Comparison of ENCODE assay signal across 18 cellular contexts in genomic region chr11:45468265-45468856, GRCh38.
DNase-seq lines count a peak whose midpoint lies in the region; ATAC-seq, FAIRE-seq and TF ChIP-seq lines count a peak whose summit lies in the region.
"Had no signal": no experiment of that assay in that cellular context is flagged by ENCODE, and none has a peak within 500 bp of the region (broad histone marks: within the 10 kb centered on the region; RNA-seq: fewer than 3 reads in every experiment).

No MANE protein-coding gene starts in this region.

- no peak for TF ChIP-seq EP300 in suprapubic skin (IDR thresholded peaks at IDR 0.05)

- H3K27ac Mint-ChIP-seq in stimulated activated effector memory CD8-positive, alpha-beta T cell treated with anti-CD3 and anti-CD28 coated beads, Interleukin-12 subunit alpha, Interleukin-12 subunit beta, amount 100 ng/mL, for 72 hours: no peak overlapping the region
- H3K27ac Mint-ChIP-seq: activated naive CD4-positive, alpha-beta T cell treated with anti-CD3 and anti-CD28 coated beads for 36 hours had no signal

- intact Hi-C loops in kidney (cut with DNase I): no loop called here

- TF ChIP-seq POLR2A in suprapubic skin (IDR thresholded peaks at IDR 0.05): no peak

- no peak overlapping the region for H3K9ac ChIP-seq in kidney (ENCODE audit: low read length in 2 of 2)
- no peak overlapping the region for H3K9ac ChIP-seq in smooth muscle cell (ENCODE audit: low read depth)
- H3K9ac ChIP-seq: BLaER1 had no signal

- FAIRE-seq in kidney (lab: Jason Lieb, UNC): no peak

- peak overlapping the region; percentile 59 for H2AFZ ChIP-seq in smooth muscle cell (ENCODE audit: low read depth)

- H3K27me3 ChIP-seq in smooth muscle cell (ENCODE audit: low read depth): peaks cover 3% of the 10 kb centered on the region
- no peaks in the 10 kb centered on the region for H3K27me3 ChIP-seq in suprapubic skin
- H3K27me3 ChIP-seq: BLaER1 had no signal

- H3K4me1 ChIP-seq in HEK293 (ENCODE audit: control insufficient read depth, insufficient read depth, low read length) (no peaks in the 10 kb centered on the region), kidney (ENCODE audit: control insufficient read depth in 1 of 2, insufficient read depth in 1 of 2, low read depth in 1 of 2, low read length in 2 of 2) (no peaks in the 10 kb centered on the region), smooth muscle cell (ENCODE audit: low read depth) (no peaks in the 10 kb centered on the region), suprapubic skin (no peaks in the 10 kb centered on the region)
- H3K4me1 ChIP-seq: BLaER1 had no signal

- H3K4me2 ChIP-seq in smooth muscle cell: peak overlapping the region; percentile 47
- H3K4me2 ChIP-seq: BLaER1 had no signal

- no peak overlapping the region for H3K27ac ChIP-seq in HEK293 (ENCODE audit: extremely low read depth, low read depth, low read length)
- H3K27ac ChIP-seq in kidney (ENCODE audit: low read depth in 2 of 2, low read length in 2 of 2): no peak overlapping the region
- H3K27ac ChIP-seq in smooth muscle cell (ENCODE audit: low read depth): no peak overlapping the region
- H3K27ac ChIP-seq in suprapubic skin: no peak overlapping the region
- H3K27ac ChIP-seq: BLaER1 had no signal

- no peaks in the 10 kb centered on the region for H3K79me2 ChIP-seq in smooth muscle cell (ENCODE audit: low read depth)

- H3K36me3 ChIP-seq in HEK293 (ENCODE audit: control insufficient read depth in 2 of 2, insufficient read depth in 1 of 2, low read length in 2 of 2) (no peaks in the 10 kb centered on the region), kidney (ENCODE audit: control insufficient read depth in 1 of 2, insufficient read depth in 2 of 2, low read length in 2 of 2) (no peaks in the 10 kb centered on the region), smooth muscle cell (ENCODE audit: low read depth) (no peaks in the 10 kb centered on the region), suprapubic skin (no peaks in the 10 kb centered on the region)
- H3K36me3 ChIP-seq: BLaER1 had no signal

- TF ChIP-seq CTCF in HEK293 (tag by site-specific recombination; IDR thresholded peaks at IDR 0.05) (no peak), kidney (IDR thresholded peaks at IDR 0.05; ENCODE audit: borderline replicate concordance, extremely low read depth, insufficient read depth) (no peak), smooth muscle cell (IDR thresholded peaks at IDR 0.05; ENCODE audit: borderline replicate concordance, insufficient read depth, poor library complexity, severe bottlenecking) (no peak), suprapubic skin (IDR thresholded peaks at IDR 0.05) (no peak)

- H3K4me3 ChIP-seq in HEK293 (ENCODE audit: low read depth, low read length) (no peak overlapping the region), kidney (ENCODE audit: low read length in 2 of 2) (no peak overlapping the region), smooth muscle cell (no peak overlapping the region), suprapubic skin (no peak overlapping the region)
- H3K4me3 ChIP-seq: BLaER1 had no signal

- H3F3A ChIP-seq in smooth muscle cell (ENCODE audit: low read depth): no peaks in the 10 kb centered on the region

- 34% methylated on average over 7 of the region's 7 CpGs for WGBS in smooth muscle cell (ENCODE audit: low lambda C conversion rate)
- 45% methylated on average over 7 of the region's 7 CpGs for WGBS in suprapubic skin

- H3K4me3 Mint-ChIP-seq in stimulated activated effector memory CD8-positive, alpha-beta T cell treated with anti-CD3 and anti-CD28 coated beads, Interleukin-12 subunit alpha, Interleukin-12 subunit beta, amount 100 ng/mL, for 72 hours: no peak overlapping the region
- H3K4me3 Mint-ChIP-seq: activated naive CD4-positive, alpha-beta T cell treated with anti-CD3 and anti-CD28 coated beads for 36 hours had no signal

- H3K9me3 ChIP-seq in HEK293 (ENCODE audit: control insufficient read depth, insufficient read depth, low read depth, low read length) (no peaks in the 10 kb centered on the region), kidney (ENCODE audit: control insufficient read depth in 1 of 2, low read length in 2 of 2) (no peaks in the 10 kb centered on the region), smooth muscle cell (replicated peaks; ENCODE audit: low read depth) (no peaks in the 10 kb centered on the region), suprapubic skin (no peaks in the 10 kb centered on the region)
- H3K9me3 ChIP-seq: BLaER1 had no signal

- CTCF ChIA-PET in HEK293 (lab: Yijun Ruan, JAX): interaction anchor here (0.5 to 1.3 kb wide), 4 partner anchors 18 to 303 kb away, joined by 3 to 6 read pairs (median 4); no protein-coding TSS in a partner anchor

- DNase-seq in dermis blood vessel endothelial cell: peak; percentile 57
- peak; percentile 78 for DNase-seq in kidney
- no peak for DNase-seq in smooth muscle cell (lab: John Stamatoyannopoulos, UW; ENCODE audit: unreplicated experiment)
- no peak for DNase-seq in stimulated activated CD4-positive, alpha-beta T cell treated with anti-CD3 and anti-CD28 coated beads, Interleukin-4, amount 100 ng/mL, for 1 hour
- no peak for DNase-seq in suprapubic skin (ENCODE audit: low spot score in 2 of 2)
- DNase-seq in stimulated activated effector memory CD8-positive, alpha-beta T cell treated with anti-CD3 and anti-CD28 coated beads, Interleukin-12 subunit alpha, Interleukin-12 subunit beta, amount 100 ng/mL, for 72 hours (ENCODE audit: low spot score in 2 of 2): no peak
- DNase-seq: activated CD4-positive, alpha-beta T cell treated with anti-CD3 and anti-CD28 coated beads for 48 hours; activated naive CD4-positive, alpha-beta T cell treated with anti-CD3 and anti-CD28 coated beads for 36 hours; DMS153; glutamatergic neuron; NCI-H2081 treated with DMSO at 0.1 percent for 48 hours; NCI-H526; OCI-M1; substantia nigra; T1000 had no signal

- H3K36me3 Mint-ChIP-seq in stimulated activated effector memory CD8-positive, alpha-beta T cell treated with anti-CD3 and anti-CD28 coated beads, Interleukin-12 subunit alpha, Interleukin-12 subunit beta, amount 100 ng/mL, for 72 hours: no peaks in the 10 kb centered on the region

- no peaks in the 10 kb centered on the region for H4K20me1 ChIP-seq in smooth muscle cell (ENCODE audit: low read depth)
- H4K20me1 ChIP-seq: BLaER1 had no signal

- POLR2A ChIA-PET in HEK293 (lab: Yijun Ruan, JAX): no interaction called here

- no peaks in the 10 kb centered on the region for H3K4me1 Mint-ChIP-seq in stimulated activated effector memory CD8-positive, alpha-beta T cell treated with anti-CD3 and anti-CD28 coated beads, Interleukin-12 subunit alpha, Interleukin-12 subunit beta, amount 100 ng/mL, for 72 hours

- H3K9me3 Mint-ChIP-seq in stimulated activated effector memory CD8-positive, alpha-beta T cell treated with anti-CD3 and anti-CD28 coated beads, Interleukin-12 subunit alpha, Interleukin-12 subunit beta, amount 100 ng/mL, for 72 hours: no peaks in the 10 kb centered on the region
- H3K9me3 Mint-ChIP-seq: activated naive CD4-positive, alpha-beta T cell treated with anti-CD3 and anti-CD28 coated beads for 36 hours had no signal

- ATAC-seq in GM21526 (IDR thresholded peaks at IDR 0.05; ENCODE audit: low FRiP score, unreplicated experiment): no peak
- no peak for ATAC-seq in stimulated activated effector memory CD8-positive, alpha-beta T cell treated with anti-CD3 and anti-CD28 coated beads, Interleukin-12 subunit alpha, Interleukin-12 subunit beta, amount 100 ng/mL, for 72 hours

TF ChIP-seq in HEK293, 187 proteins besides CTCF, POLR2A, EP300 and RAD21:
- 0 out of 2 replicates have a peak, but pooled peaks have one; percentile 14 for TF ChIP-seq ZNF341 (tag by site-specific recombination; IDR thresholded peaks at IDR 0.05; ENCODE audit: low read depth)
- no peak for TF ChIP-seq ZNF184 (tag by site-specific recombination; IDR thresholded peaks at IDR 0.05)

Comparison
In these comparisons a context has a peak if more than half of its experiments do, and no peak if none do; other contexts are left out.
1. DNase-seq: peak in dermis blood vessel endothelial cell (single experiment) and kidney (single experiment); none in smooth muscle cell (single experiment), stimulated activated CD4-positive, alpha-beta T cell treated with anti-CD3 and anti-CD28 coated beads, Interleukin-4, amount 100 ng/mL, for 1 hour (single experiment), suprapubic skin (0 of 2) and stimulated activated effector memory CD8-positive, alpha-beta T cell treated with anti-CD3 and anti-CD28 coated beads, Interleukin-12 subunit alpha, Interleukin-12 subunit beta, amount 100 ng/mL, for 72 hours (0 of 2).